In the genomic region with DNA sequence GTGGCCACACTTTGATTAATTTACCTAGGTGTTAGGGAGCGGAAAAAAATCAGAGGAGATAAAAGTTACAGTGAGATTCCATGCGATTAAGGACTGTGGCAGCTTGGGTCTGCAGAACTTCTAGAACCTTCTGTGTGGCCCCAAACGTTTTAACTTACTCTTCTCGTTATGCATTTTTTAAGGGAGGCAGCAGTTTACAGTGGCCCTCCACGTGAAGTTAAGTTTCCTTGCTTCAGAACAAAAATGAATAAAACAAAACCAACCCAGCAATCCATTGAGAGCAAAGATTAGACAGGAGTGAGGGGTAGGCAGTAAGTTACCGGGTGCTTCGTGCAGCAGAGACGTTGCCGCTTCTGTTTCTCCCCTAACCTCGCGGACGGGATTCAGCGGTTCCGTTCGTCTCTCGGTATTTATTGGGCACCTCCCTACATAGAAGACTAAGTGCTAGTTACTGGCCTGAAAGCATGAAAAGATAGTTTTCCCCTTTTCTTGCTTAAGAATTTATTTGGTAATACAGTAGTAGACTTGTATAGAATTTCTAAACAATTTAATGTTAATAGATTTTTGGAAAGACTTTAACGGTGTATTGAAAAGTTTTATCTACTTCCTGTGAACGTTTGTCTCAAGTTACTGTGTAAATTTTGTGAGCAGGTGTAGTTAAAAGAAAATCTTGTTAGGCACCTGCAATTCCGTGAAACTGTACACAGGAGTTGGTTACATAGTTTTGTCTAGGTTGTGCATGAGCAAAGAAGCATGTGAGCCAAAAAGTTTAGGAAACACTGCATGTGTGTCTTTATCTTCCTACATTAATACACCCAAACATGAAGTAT, we compare ENCODE assay signal across 8 cellular contexts. TPM values are rescaled to one million over a fixed set of nuclear protein-coding genes. Genes with fewer than 3 reads are reported as not detected.
DNase-seq lines count a peak whose midpoint lies in the region; ATAC-seq, FAIRE-seq and TF ChIP-seq lines count a peak whose summit lies in the region.

No MANE protein-coding gene starts in this region.

- no peak overlapping the region for H4K8ac ChIP-seq in trophoblast cell (ENCODE audit: low read depth, low read length)

- no peak overlapping the region for H2BK120ac ChIP-seq in trophoblast cell (ENCODE audit: insufficient read depth, low read length, poor library complexity)

- H3K4me3 ChIP-seq in A673 (ENCODE audit: low read depth, low read length, poor library complexity, severe bottlenecking) = peak overlapping the region; percentile 83
- H3K4me3 ChIP-seq in trophoblast cell (ENCODE audit: low read depth, low read length) = peak overlapping the region; percentile 74

- peaks cover 16% of the 10 kb centered on the region for H3K4me1 ChIP-seq in A673 (ENCODE audit: insufficient read depth, low read length, poor library complexity, severe bottlenecking)
- peaks cover 4 to 9% of the 10 kb centered on the region in 2 experiments for H3K4me1 ChIP-seq in trophoblast cell (ENCODE audit: control insufficient read depth in 1 of 2, insufficient read depth in 2 of 2, low read length in 2 of 2)

- WGBS in trophoblast cell (ENCODE audit: extremely low coverage, insufficient coverage, insufficient read length) = no CpG with 5 or more reads among the region's 19 CpGs

- H3K36me3 ChIP-seq in A673 (ENCODE audit: insufficient read depth, low read length, poor library complexity, severe bottlenecking) (peaks cover 9% of the 10 kb centered on the region), trophoblast cell (ENCODE audit: control insufficient read depth in 1 of 2, insufficient read depth in 2 of 2, low read length in 2 of 2) (no peaks in the 10 kb centered on the region)

- H3K4me3 Mint-ChIP-seq in activated T-helper 17 cell treated with anti-CD3 and anti-CD28 coated beads, Interleukin-2, amount 50 U/mL, for 72 hours = peak overlapping the region; percentile 78
- H3K4me3 Mint-ChIP-seq in glutamatergic neuron (ENCODE audit: unreplicated experiment) = peak overlapping the region; percentile 96

- H3K4me1 Mint-ChIP-seq in activated T-helper 17 cell treated with anti-CD3 and anti-CD28 coated beads, Interleukin-2, amount 50 U/mL, for 72 hours = peaks cover 12% of the 10 kb centered on the region
- no peaks in the 10 kb centered on the region for H3K4me1 Mint-ChIP-seq in glutamatergic neuron (ENCODE audit: low read depth, unreplicated experiment)

- H2BK5ac ChIP-seq in trophoblast cell (ENCODE audit: low read depth, low read length, poor library complexity) = no peak overlapping the region

- H3K4ac ChIP-seq in trophoblast cell (ENCODE audit: low read depth, low read length) = peak overlapping the region; percentile 4

- H3K79me1 ChIP-seq in trophoblast cell (ENCODE audit: low read length) = peaks cover 13% of the 10 kb centered on the region

- POLR2A ChIA-PET in A673 (lab: Charles Lee; ENCODE audit: low non-redundant PET) = interaction anchor here (1.2 kb wide), 1 partner anchor 112 kb away, joined by 3 read pairs; no protein-coding TSS in a partner anchor

- H3K27ac ChIP-seq in A673 (ENCODE audit: low read depth, low read length, poor library complexity, severe bottlenecking) (peak overlapping the region; percentile 93), trophoblast cell (ENCODE audit: low read depth, low read length) (peak overlapping the region; percentile 75)

- H4K91ac ChIP-seq in trophoblast cell (ENCODE audit: low read depth, low read length) = peak overlapping the region; percentile 20

- no peak overlapping the region for H2BK12ac ChIP-seq in trophoblast cell (ENCODE audit: low read length)

- no peak overlapping the region for H2AFZ ChIP-seq in trophoblast cell (ENCODE audit: insufficient read depth, low read length, poor library complexity)

- H3K4me2 ChIP-seq in trophoblast cell (ENCODE audit: low read length) = peak overlapping the region; percentile 97

- H3K79me2 ChIP-seq in trophoblast cell (ENCODE audit: control insufficient read depth, insufficient read depth, low read length, poor library complexity) = peaks cover 11% of the 10 kb centered on the region

- ATAC-seq in activated T-helper 17 cell treated with anti-CD3 and anti-CD28 coated beads, Interleukin-2, amount 50 U/mL, for 72 hours (replicated peaks) = no peak
- ATAC-seq in GM19452 (IDR thresholded peaks at IDR 0.05; ENCODE audit: unreplicated experiment) (no peak), HG02571 (IDR thresholded peaks at IDR 0.05; ENCODE audit: unreplicated experiment) (no peak)

- TF ChIP-seq CTCF in A673 (conservative IDR thresholded peaks at IDR 0.05; ENCODE audit: low read depth, low read length) (no peak), glutamatergic neuron (IDR thresholded peaks at IDR 0.05; ENCODE audit: partially characterized antibody, unreplicated experiment) (no peak)

- H3K9ac ChIP-seq in trophoblast cell (ENCODE audit: low read length) = peak overlapping the region; percentile 79

- DNase-seq in A673 (ENCODE audit: low spot score) (peak; percentile 60), GM18507 (ENCODE audit: extremely low spot score, insufficient read length, low read depth) (no peak), NCI-H82 (lab: John Stamatoyannopoulos, UW) (peak; percentile 56), glutamatergic neuron (no peak), trophoblast cell (no peak)

- no peak overlapping the region for H3K14ac ChIP-seq in trophoblast cell (ENCODE audit: low read length)

- no peak overlapping the region for H4K12ac ChIP-seq in trophoblast cell (ENCODE audit: low read depth, low read length)

- no peak overlapping the region for H2AK5ac ChIP-seq in trophoblast cell (ENCODE audit: low read length)

- no peak overlapping the region for H3K23ac ChIP-seq in trophoblast cell (ENCODE audit: low read length)

- no peak overlapping the region for H3K18ac ChIP-seq in trophoblast cell (ENCODE audit: low read length)

- intact Hi-C loops in A673 (cut with micrococcal nuclease; ENCODE audit: unreplicated experiment) = loop anchor here (5.0 to 10.0 kb wide), 2 partner anchors 144 to 268 kb away; a partner anchor contains a TSS

- CTCF ChIA-PET in A673 (lab: Charles Lee) = no interaction called here

- peak; percentile 29 for FAIRE-seq in GM18507 (lab: Jason Lieb, UNC)

- no peaks in the 10 kb centered on the region for H3K9me3 ChIP-seq in A673 (ENCODE audit: low read depth, low read length, poor library complexity, severe bottlenecking)
- no peaks in the 10 kb centered on the region for H3K9me3 ChIP-seq in trophoblast cell (ENCODE audit: insufficient read depth, low read depth, low read length)

- H3K27me3 ChIP-seq in A673 (replicated peaks; ENCODE audit: insufficient read depth, low read depth, low read length, poor library complexity) (no peaks in the 10 kb centered on the region), trophoblast cell (ENCODE audit: insufficient read depth, low read length) (no peaks in the 10 kb centered on the region)

- H3K27ac Mint-ChIP-seq in activated T-helper 17 cell treated with anti-CD3 and anti-CD28 coated beads, Interleukin-2, amount 50 U/mL, for 72 hours = peak overlapping the region; percentile 10
- peak overlapping the region; percentile 50 for H3K27ac Mint-ChIP-seq in glutamatergic neuron (ENCODE audit: unreplicated experiment)

- no peaks in the 10 kb centered on the region for H3K9me3 Mint-ChIP-seq in activated T-helper 17 cell treated with anti-CD3 and anti-CD28 coated beads, Interleukin-2, amount 50 U/mL, for 72 hours
- peaks cover 2% of the 10 kb centered on the region for H3K9me3 Mint-ChIP-seq in glutamatergic neuron (ENCODE audit: unreplicated experiment)

- H3K36me3 Mint-ChIP-seq in activated T-helper 17 cell treated with anti-CD3 and anti-CD28 coated beads, Interleukin-2, amount 50 U/mL, for 72 hours (ENCODE audit: low read depth) = peaks cover 8% of the 10 kb centered on the region
- no peaks in the 10 kb centered on the region for H3K36me3 Mint-ChIP-seq in glutamatergic neuron (ENCODE audit: unreplicated experiment)

- BruUV-seq in A673 (replicated peaks; lab: Mats Ljungman, UMichigan) = no TSS peak

- H3K27me3 Mint-ChIP-seq in activated T-helper 17 cell treated with anti-CD3 and anti-CD28 coated beads, Interleukin-2, amount 50 U/mL, for 72 hours = no peaks in the 10 kb centered on the region
- no peaks in the 10 kb centered on the region for H3K27me3 Mint-ChIP-seq in glutamatergic neuron (ENCODE audit: unreplicated experiment)

RNA-seq across cellular contexts. Expression of a gene that starts 1.1 kb away (rescaled TPM):
- total RNA-seq in A673 (2021) (21.4 and 27.0 TPM in 2 replicates), glutamatergic neuron (ENCODE audit: unreplicated experiment) (1.2 TPM)
- 1 to 10 TPM; 5.6 to 9.5 TPM for total RNA-seq in activated T-helper 17 cell treated with anti-CD3 and anti-CD28 coated beads, Interleukin-2, amount 50 U/mL, for 72 hours
- polyA plus RNA-seq in trophoblast cell (2013) = 4.3 and 4.4 TPM in 2 replicates

RNA-seq across cellular contexts. Expression of a gene that starts 48.8 kb away (rescaled TPM):
- total RNA-seq in A673 (2021) (15.3 and 17.8 TPM in 2 replicates), glutamatergic neuron (ENCODE audit: unreplicated experiment) (4.0 TPM)
- 1 to 10 TPM; 2.6 to 4.1 TPM for total RNA-seq in activated T-helper 17 cell treated with anti-CD3 and anti-CD28 coated beads, Interleukin-2, amount 50 U/mL, for 72 hours
- polyA plus RNA-seq in trophoblast cell (2013) = 23.4 and 23.5 TPM in 2 replicates

Comparison
In these comparisons a context has a peak if more than half of its experiments do, and no peak if none do; other contexts are left out.
1. DNase-seq: peak in A673 (single experiment) and NCI-H82 (single experiment); none in GM18507 (single experiment), glutamatergic neuron (single experiment) and trophoblast cell (0 of 2).